ENCODE assay signal across 3 cellular contexts in the genomic region with DNA sequence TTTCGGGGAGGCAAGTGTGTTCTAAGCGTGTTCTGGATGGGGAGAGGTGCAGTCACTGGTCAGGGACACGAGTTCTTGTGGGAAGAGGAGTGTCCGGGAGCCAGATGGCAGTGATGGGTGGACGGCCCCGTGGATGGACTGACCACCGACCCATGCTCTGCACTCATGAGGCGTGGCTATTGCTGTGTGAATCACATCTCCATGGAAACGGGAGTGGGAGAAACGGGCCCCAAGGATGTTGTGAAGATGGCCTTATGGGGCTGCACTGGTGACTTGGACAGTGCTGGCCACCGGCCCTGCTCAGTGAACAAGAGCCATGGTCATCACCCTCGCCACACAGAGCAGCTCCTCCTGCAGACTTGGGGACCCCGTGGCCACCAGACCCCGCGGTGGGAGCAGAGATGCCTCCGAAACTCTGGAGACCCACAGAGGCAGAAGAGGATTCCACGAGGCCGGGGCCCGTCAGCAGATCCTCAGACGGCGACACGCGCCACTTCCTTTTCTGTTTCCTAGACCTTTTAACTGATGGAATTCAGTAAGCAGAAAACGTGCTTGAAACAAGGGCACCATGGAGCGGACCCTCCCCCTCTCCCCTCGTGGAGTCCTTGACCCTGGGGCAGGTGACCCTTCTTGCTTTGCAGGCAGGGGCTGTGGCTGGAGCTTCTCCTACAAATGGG.
TF ChIP-seq lines count a peak whose summit lies in the region.

No MANE protein-coding gene starts in this region.

TF ChIP-seq in SK-N-SH, 30 proteins besides CTCF, POLR2A, EP300 and RAD21:
- TF ChIP-seq GABPA (IDR thresholded peaks at IDR 0.05; ENCODE audit: low read depth) (no peak), TAF1 (IDR thresholded peaks at IDR 0.05; ENCODE audit: borderline replicate concordance, low read depth, low read length) (no peak), PBX3 (IDR thresholded peaks at IDR 0.05) (no peak), POLR2AphosphoS5 (IDR thresholded peaks at IDR 0.05; ENCODE audit: low read depth, low read length) (no peak; the same call in 1 of the 2 replicates), RCOR1 (IDR thresholded peaks at IDR 0.05; ENCODE audit: low read length) (no peak), TEAD4 (IDR thresholded peaks at IDR 0.05; ENCODE audit: borderline replicate concordance, insufficient read depth) (no peak), SMC3 (IDR thresholded peaks at IDR 0.05; ENCODE audit: low read depth, low read length) (no peak), ELF1 (IDR thresholded peaks at IDR 0.05) (no peak), IRF3 (IDR thresholded peaks at IDR 0.05; ENCODE audit: low read depth, low read length) (no peak), YY1 (IDR thresholded peaks at IDR 0.05; ENCODE audit: low read depth) (no peak), JUND (IDR thresholded peaks at IDR 0.05) (no peak)
TF ChIP-seq in SK-N-SH: peak in this region for 0.

TF ChIP-seq in SK-N-SH treated with all-trans-retinoic acid at 6 μM for 48 hours, 23 proteins besides CTCF, POLR2A, EP300 and RAD21:
- TF ChIP-seq RARB (CRISPR knock-in tag; IDR thresholded peaks at IDR 0.05): no peak
- TF ChIP-seq ARNTL (CRISPR knock-in tag; IDR thresholded peaks at IDR 0.05; ENCODE audit: borderline replicate concordance, low read depth): no peak

TF ChIP-seq in IMR-90, 13 proteins besides CTCF, POLR2A, EP300 and RAD21:
- no peak for TF ChIP-seq RCOR1 (IDR thresholded peaks at IDR 0.05; ENCODE audit: insufficient replicate concordance, low read length)
TF ChIP-seq in IMR-90: peak in this region for 0.
